ENCODE assay signal across 1 cellular context in genomic region chr2:24486628-24487027, GRCh38.
TF ChIP-seq lines count a peak whose summit lies in the region.

No MANE protein-coding gene starts in this region.

TF ChIP-seq in HepG2, 621 proteins besides CTCF, POLR2A, EP300 and RAD21 (continued from another document and continues in another):
- TF ChIP-seq ZBTB40 (IDR thresholded peaks at IDR 0.05) = peak; percentile 66
- peak; percentile 97 for TF ChIP-seq ZBTB40 (CRISPR knock-in tag; IDR thresholded peaks at IDR 0.05)
- no peak for TF ChIP-seq REST (IDR thresholded peaks at IDR 0.05; ENCODE audit: borderline replicate concordance in 1 of 2, low read depth in 1 of 2, low read length in 2 of 2)
- no peak for TF ChIP-seq SUZ12 (IDR thresholded peaks at IDR 0.05; ENCODE audit: low read depth, low read length)
- no peak for TF ChIP-seq ZNF75D (CRISPR knock-in tag; IDR thresholded peaks at IDR 0.05; ENCODE audit: borderline replicate concordance)
- peak; percentile 27; the same call in 1 of the 2 replicates for TF ChIP-seq PAXIP1 (CRISPR knock-in tag; conservative IDR thresholded peaks at IDR 0.05)
- no peak for TF ChIP-seq SKIL (CRISPR knock-in tag; IDR thresholded peaks at IDR 0.05; ENCODE audit: borderline replicate concordance)
- no peak for TF ChIP-seq ZNF234 (CRISPR knock-in tag; conservative IDR thresholded peaks at IDR 0.05)
- no peak for TF ChIP-seq MIER2 (CRISPR knock-in tag; IDR thresholded peaks at IDR 0.05)
- peak; percentile 30; the same call in 1 of the 2 replicates for TF ChIP-seq KAT8 (CRISPR knock-in tag; IDR thresholded peaks at IDR 0.05)
- no peak for TF ChIP-seq ZNF343 (CRISPR knock-in tag; IDR thresholded peaks at IDR 0.05)
- no peak for TF ChIP-seq ZBTB10 (CRISPR knock-in tag; IDR thresholded peaks at IDR 0.05; ENCODE audit: borderline replicate concordance)
- no peak for TF ChIP-seq ZFP36 (IDR thresholded peaks at IDR 0.05; ENCODE audit: borderline replicate concordance, low read depth, low read length, partially characterized antibody)
- no peak for TF ChIP-seq KLF12 (CRISPR knock-in tag; IDR thresholded peaks at IDR 0.05; ENCODE audit: borderline replicate concordance)
- TF ChIP-seq ZNF512 (CRISPR knock-in tag; IDR thresholded peaks at IDR 0.05) = no peak
- peak; percentile 38 for TF ChIP-seq HNF4A (CRISPR knock-in tag; IDR thresholded peaks at IDR 0.05)
- no peak for TF ChIP-seq GTF2F1 (IDR thresholded peaks at IDR 0.05; ENCODE audit: low read length)
- peak; percentile 45; the same call in 1 of the 2 replicates for TF ChIP-seq PHF21A (CRISPR knock-in tag; IDR thresholded peaks at IDR 0.05)
- no peak for TF ChIP-seq TGIF2 (CRISPR knock-in tag; IDR thresholded peaks at IDR 0.05)
- no peak for TF ChIP-seq PRDM15 (CRISPR knock-in tag; IDR thresholded peaks at IDR 0.05)
- no peak for TF ChIP-seq ZNF101 (CRISPR knock-in tag; IDR thresholded peaks at IDR 0.05; ENCODE audit: borderline replicate concordance, low read depth)
- TF ChIP-seq ZNF891 (CRISPR knock-in tag; IDR thresholded peaks at IDR 0.05) = no peak
